8 cellular contexts compared by ENCODE assay signal in the genomic region with DNA sequence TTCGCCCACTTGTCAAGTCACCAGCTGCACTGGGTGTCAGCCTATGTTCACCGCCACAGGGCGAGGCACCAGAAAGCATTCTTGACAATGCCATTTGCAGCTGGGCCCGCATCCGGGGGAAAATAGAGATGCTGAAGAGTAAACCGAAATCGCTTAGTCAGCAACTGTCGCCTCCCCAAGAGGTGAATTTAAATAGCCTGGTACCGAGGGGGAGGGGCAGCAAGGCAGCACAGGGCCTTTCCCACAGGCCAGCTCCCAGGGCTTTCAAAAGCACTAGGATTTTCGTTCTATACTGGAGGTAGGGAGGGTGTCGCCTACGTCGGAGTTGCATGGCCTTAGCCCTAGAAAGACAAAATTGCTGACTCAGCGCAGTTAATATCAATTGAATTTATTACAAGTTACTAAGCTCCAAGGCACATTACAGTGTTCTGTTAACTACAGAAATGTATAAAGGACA. TPM values are rescaled to one million over a fixed set of nuclear protein-coding genes. Genes with fewer than 3 reads are reported as not detected.
DNase-seq lines count a peak whose midpoint lies in the region; ATAC-seq lines count a peak whose summit lies in the region.

No MANE protein-coding gene starts in this region.

- H3K56ac ChIP-seq in mesendoderm (ENCODE audit: low read length), result peak overlapping the region; percentile 77

- no CpG with 5 or more reads among the region's 14 CpGs for WGBS in mesendoderm (ENCODE audit: extremely low coverage, insufficient coverage, low lambda C conversion rate)

- DNase-seq in NCI-H82 (lab: John Stamatoyannopoulos, UW) (peak; percentile 45), NCI-H82 treated with DMSO at 0.1 percent for 48 hours (lab: John Stamatoyannopoulos, UW; ENCODE audit: unreplicated experiment) (no peak), dedifferentiated amniotic fluid mesenchymal stem cell (ENCODE audit: extremely low spot score) (peak; percentile 32), mesendoderm (peak; percentile 95), COLO829 (ENCODE audit: low spot score) (no peak)
- DNase-seq in activated CD4-positive, alpha-beta T cell treated with anti-CD3 and anti-CD28 coated beads for 1 hour, result peak; percentile 53
- peak in 5 of 6 experiments; percentile 19 to 57 (median 45) for DNase-seq in stimulated activated naive CD4-positive, alpha-beta T cell (lab: John Stamatoyannopoulos, UW)

- H2BK5ac ChIP-seq in mesendoderm (ENCODE audit: low read length), result peak overlapping the region; percentile 18

- ATAC-seq in GM21526 (IDR thresholded peaks at IDR 0.05; ENCODE audit: low FRiP score, unreplicated experiment), result no peak

- no peak overlapping the region for H2BK120ac ChIP-seq in mesendoderm (ENCODE audit: low read depth, low read length)

- no peak overlapping the region for H4K5ac ChIP-seq in mesendoderm (ENCODE audit: low read length)

- H3K4me1 ChIP-seq in mesendoderm (ENCODE audit: control insufficient read depth, low read depth, low read length), result peaks cover 12% of the 10 kb centered on the region

- no peaks in the 10 kb centered on the region for H3K27me3 ChIP-seq in mesendoderm (ENCODE audit: insufficient read depth, low read length, poor library complexity)

- no peak overlapping the region for H3K4me3 ChIP-seq in mesendoderm (ENCODE audit: low read length)

- H3K79me2 ChIP-seq in mesendoderm (ENCODE audit: control insufficient read depth, insufficient read depth, low read length), result peaks cover 28% of the 10 kb centered on the region

- peak overlapping the region; percentile 16 for H3K18ac ChIP-seq in mesendoderm (ENCODE audit: low read length)

- H2BK15ac ChIP-seq in mesendoderm (replicated peaks; ENCODE audit: low read depth), result no peak overlapping the region

- peak overlapping the region; percentile 1 for H3K27ac ChIP-seq in mesendoderm (ENCODE audit: low read depth, low read length)

- no peak overlapping the region for H4K8ac ChIP-seq in mesendoderm (ENCODE audit: low read depth, low read length)

- H3K36me3 ChIP-seq in mesendoderm (ENCODE audit: control insufficient read depth, insufficient read depth, low read length), result no peaks in the 10 kb centered on the region

- peak overlapping the region; percentile 25 for H3K4me2 ChIP-seq in mesendoderm (ENCODE audit: low read length)

- H2AK5ac ChIP-seq in mesendoderm (ENCODE audit: low read length), result no peak overlapping the region

- no peak overlapping the region for H3K4ac ChIP-seq in mesendoderm (ENCODE audit: low read depth, low read length)

- H3K9ac ChIP-seq in mesendoderm (ENCODE audit: low read length), result peak overlapping the region; percentile 60

- H3K79me1 ChIP-seq in mesendoderm (ENCODE audit: low read length), result no peaks in the 10 kb centered on the region

- no peak overlapping the region for H3K23ac ChIP-seq in mesendoderm (ENCODE audit: low read length)

RNA-seq across cellular contexts. Expression of gene IRF2BPL, which starts 4.3 kb away (rescaled TPM):
- 15.8 TPM for polyA plus RNA-seq in mesendoderm (2013, experiment 1 of 2)
- 15.9 TPM for polyA plus RNA-seq in mesendoderm (2013, experiment 2 of 2)

Comparison
In these comparisons a context has a peak if more than half of its experiments do, and no peak if none do; other contexts are left out.
1. DNase-seq: peak in NCI-H82 (single experiment), activated CD4-positive, alpha-beta T cell treated with anti-CD3 and anti-CD28 coated beads for 1 hour (single experiment), dedifferentiated amniotic fluid mesenchymal stem cell (single experiment), mesendoderm (single experiment) and stimulated activated naive CD4-positive, alpha-beta T cell (5 of 6); none in NCI-H82 treated with DMSO at 0.1 percent for 48 hours (single experiment) and COLO829 (single experiment).